ENCODE assay signal across 17 cellular contexts in the genomic region with DNA sequence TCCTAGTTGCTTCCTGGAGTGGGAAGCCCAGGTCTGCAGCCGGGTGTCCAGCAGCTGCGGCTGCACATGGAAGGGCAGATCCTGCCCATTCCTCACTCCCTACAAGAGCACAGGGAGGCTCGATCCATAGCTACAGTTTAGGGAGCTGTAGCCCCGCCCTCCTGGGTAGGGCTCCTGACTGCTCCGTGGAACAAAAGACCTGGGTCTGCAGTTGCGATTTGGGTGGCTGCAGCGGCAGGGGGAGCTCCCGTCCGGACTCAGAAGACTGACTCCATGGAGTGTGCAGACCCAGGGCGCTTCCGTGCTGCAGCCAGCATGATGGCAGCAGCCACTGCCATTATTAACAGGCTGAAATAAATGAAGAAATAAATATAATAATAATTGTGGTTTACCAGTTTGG.
DNase-seq lines count a peak whose midpoint lies in the region; ATAC-seq and TF ChIP-seq lines count a peak whose summit lies in the region.
"Had no signal": no experiment of that assay in that cellular context is flagged by ENCODE, and none has a peak within 500 bp of the region (broad histone marks: within the 10 kb centered on the region; RNA-seq: fewer than 3 reads in every experiment).

No MANE protein-coding gene starts in this region.

- ATAC-seq in GM18873 (IDR thresholded peaks at IDR 0.05; ENCODE audit: low FRiP score, unreplicated experiment): no peak
- ATAC-seq: natural killer cell treated with Interleukin-12 subunit alpha and Interleukin-12 subunit beta and Interleukin-15 and Interleukin-18, amount 100 ng/mL, for 72 hours had no signal

- no peaks in the 10 kb centered on the region for H3K27me3 ChIP-seq in endodermal cell (ENCODE audit: control insufficient read depth, insufficient read depth, low read length, poor library complexity, severe bottlenecking)
- H3K27me3 ChIP-seq in ovary: no peaks in the 10 kb centered on the region

- peaks cover 16% of the 10 kb centered on the region for H3K4me1 Mint-ChIP-seq in endodermal cell
- peaks cover 4% of the 10 kb centered on the region for H3K4me1 Mint-ChIP-seq in neural crest cell

- H3K9me3 ChIP-seq in endodermal cell (ENCODE audit: control insufficient read depth, low read length): no peaks in the 10 kb centered on the region
- no peaks in the 10 kb centered on the region for H3K9me3 ChIP-seq in ovary

- H3K9me3 Mint-ChIP-seq in endodermal cell (peaks cover 3% of the 10 kb centered on the region), neural crest cell (no peaks in the 10 kb centered on the region)
- H3K9me3 Mint-ChIP-seq: HFFc6 had no signal

- intact Hi-C loops in ovary (cut with DNase I): no loop called here

- DNase-seq in D341Med (ENCODE audit: low spot score) (peak; percentile 12), LHCN-M2 (ENCODE audit: low read depth) (peak; percentile 9), endodermal cell (peak; percentile 93), neural crest cell (ENCODE audit: low read depth, low spot score) (peak; percentile 41), ovary (no peak), SIG-M5 treated with dmso at 0.1 percent for 504 hours (lab: John Stamatoyannopoulos, UW; ENCODE audit: unreplicated experiment) (no peak)
- DNase-seq in activated CD4-positive, alpha-beta T cell treated with anti-CD3 and anti-CD28 coated beads for 48 hours: no peak
- DNase-seq: activated CD8-positive, alpha-beta memory T cell treated with anti-CD3 and anti-CD28 coated beads, Interleukin-2, amount 50 U/mL, for 4 hours; AML-193; foreskin melanocyte; HFFc6; Right ventricle myocardium superior; stimulated activated CD4-positive, alpha-beta T cell treated with anti-CD3 and anti-CD28 coated beads, Interleukin-1b, Interleukin-23, amount 100 ng/mL, for 48 hours had no signal

- H3K4me3 ChIP-seq in endodermal cell (ENCODE audit: low read length): no peak overlapping the region
- no peak overlapping the region for H3K4me3 ChIP-seq in ovary
- H3K4me3 ChIP-seq: lung had no signal

- TF ChIP-seq POLR2A in ovary (IDR thresholded peaks at IDR 0.05): no peak

- H3K4me1 ChIP-seq in endodermal cell (ENCODE audit: control insufficient read depth, insufficient read depth, low read length) (no peaks in the 10 kb centered on the region), ovary (ENCODE audit: insufficient read depth) (no peaks in the 10 kb centered on the region)

- H3K36me3 Mint-ChIP-seq in endodermal cell (ENCODE audit: low read depth): no peaks in the 10 kb centered on the region
- H3K36me3 Mint-ChIP-seq in neural crest cell (ENCODE audit: low read depth): no peaks in the 10 kb centered on the region

- no peak overlapping the region for H3K27ac Mint-ChIP-seq in endodermal cell
- no peak overlapping the region for H3K27ac Mint-ChIP-seq in neural crest cell (ENCODE audit: unreplicated experiment)
- H3K27ac Mint-ChIP-seq: HFFc6; natural killer cell treated with Interleukin-12 subunit alpha and Interleukin-12 subunit beta and Interleukin-15 and Interleukin-18, amount 100 ng/mL, for 72 hours had no signal

- 74% methylated on average over 10 of the region's 11 CpGs; no CpG with 5 or more reads in 1 of the 2 experiments for WGBS in endodermal cell (ENCODE audit: insufficient coverage in 1 of 2, insufficient read length in 1 of 2), 2 experiments
- 74 to 78% (median 77%) methylated on average over 10 to 11 of the region's 11 CpGs for WGBS in ovary, 3 donors

- TF ChIP-seq CTCF in endodermal cell (conservative IDR thresholded peaks at IDR 0.05) (peak; percentile 72), neural crest cell (conservative IDR thresholded peaks at IDR 0.05) (peak; percentile 45), ovary (IDR thresholded peaks at IDR 0.05) (no peak)

- no peak overlapping the region for H3K4me3 Mint-ChIP-seq in endodermal cell
- no peak overlapping the region for H3K4me3 Mint-ChIP-seq in neural crest cell
- H3K4me3 Mint-ChIP-seq: HFFc6; natural killer cell treated with Interleukin-12 subunit alpha and Interleukin-12 subunit beta and Interleukin-15 and Interleukin-18, amount 100 ng/mL, for 72 hours had no signal

- no peaks in the 10 kb centered on the region for H3K36me3 ChIP-seq in endodermal cell (ENCODE audit: control insufficient read depth, insufficient read depth, low read length)
- H3K36me3 ChIP-seq in ovary: no peaks in the 10 kb centered on the region

- no peak for TF ChIP-seq EP300 in ovary (IDR thresholded peaks at IDR 0.05)

- no peaks in the 10 kb centered on the region for H3K27me3 Mint-ChIP-seq in endodermal cell (ENCODE audit: insufficient read depth)
- H3K27me3 Mint-ChIP-seq in neural crest cell (ENCODE audit: low read depth): no peaks in the 10 kb centered on the region
- H3K27me3 Mint-ChIP-seq: natural killer cell treated with Interleukin-12 subunit alpha and Interleukin-12 subunit beta and Interleukin-15 and Interleukin-18, amount 100 ng/mL, for 72 hours had no signal

- no peak overlapping the region for H3K9ac ChIP-seq in endodermal cell (ENCODE audit: extremely low read depth, low read length, poor library complexity, severe bottlenecking)
- H3K9ac ChIP-seq: KMS-11 had no signal

- H3K27ac ChIP-seq in endodermal cell (ENCODE audit: low read depth, low read length) (no peak overlapping the region), ovary (no peak overlapping the region)
- H3K27ac ChIP-seq: KMS-11 had no signal

Comparison
In these comparisons a context has a peak if more than half of its experiments do, and no peak if none do; other contexts are left out.
1. DNase-seq: peak in D341Med (single experiment), LHCN-M2 (single experiment), endodermal cell (single experiment) and neural crest cell (single experiment); none in activated CD4-positive, alpha-beta T cell treated with anti-CD3 and anti-CD28 coated beads for 48 hours (single experiment), ovary (0 of 5) and SIG-M5 treated with dmso at 0.1 percent for 504 hours (single experiment).
2. CTCF ChIP-seq: peak in endodermal cell (single experiment) and neural crest cell (single experiment); none in ovary (0 of 3).